In genomic region chr2:71154798-71155197, GRCh38 we compare ENCODE assay signal across 8 cellular contexts.
A peak's percentile ranks its signal among the peaks of the same experiment; 100 is the strongest.
DNase-seq lines count a peak whose midpoint lies in the region; ATAC-seq, FAIRE-seq and TF ChIP-seq lines count a peak whose summit lies in the region.

No MANE protein-coding gene starts in this region.

- DNase-seq in AG09309 (ENCODE audit: low read depth) (no peak), GM19239 (ENCODE audit: insufficient read length, low spot score) (peak; percentile 31), HuH-7 (ENCODE audit: low spot score) (peak; percentile 79), D721Med (ENCODE audit: insufficient read length, low spot score) (no peak), glomerular visceral epithelial cell (ENCODE audit: extremely low spot score) (no peak), midbrain (lab: John Stamatoyannopoulos, UW) (no peak)
- peak; percentile 17 for DNase-seq in activated naive CD4-positive, alpha-beta T cell treated with anti-CD3 and anti-CD28 coated beads, Interleukin-2, amount 50 U/mL, for 16 hours
- DNase-seq in stimulated activated naive CD8-positive, alpha-beta T cell treated with anti-CD3 and anti-CD28 coated beads, Interleukin-15, amount 100 ng/mL, for 72 hours: peak in 1 of 2 donors; percentile 31

- H3K9me3 Mint-ChIP-seq in stimulated activated naive CD8-positive, alpha-beta T cell treated with anti-CD3 and anti-CD28 coated beads, Interleukin-15, amount 100 ng/mL, for 72 hours: no peaks in the 10 kb centered on the region

- TF ChIP-seq CTCF in AG09309 (IDR thresholded peaks at IDR 0.05; ENCODE audit: control insufficient read depth, insufficient read depth, low read depth, low read length, missing control alignments) (peak; percentile 17), D721Med (IDR thresholded peaks at IDR 0.05; ENCODE audit: insufficient read depth, missing control alignments) (no peak)

- no peak overlapping the region for H3K4me3 ChIP-seq in AG09309 (ENCODE audit: control insufficient read depth, low read depth, low read length)

- peaks cover 9% of the 10 kb centered on the region for H3K4me1 Mint-ChIP-seq in stimulated activated naive CD8-positive, alpha-beta T cell treated with anti-CD3 and anti-CD28 coated beads, Interleukin-15, amount 100 ng/mL, for 72 hours

- ATAC-seq in stimulated activated naive CD8-positive, alpha-beta T cell treated with anti-CD3 and anti-CD28 coated beads, Interleukin-15, amount 100 ng/mL, for 72 hours: peak; percentile 80

- peak; percentile 11 for FAIRE-seq in GM19239 (lab: Jason Lieb, UNC)
- no peak for FAIRE-seq in D721Med (lab: Jason Lieb, UNC)

- peaks cover 7% of the 10 kb centered on the region for H3K27me3 Mint-ChIP-seq in stimulated activated naive CD8-positive, alpha-beta T cell treated with anti-CD3 and anti-CD28 coated beads, Interleukin-15, amount 100 ng/mL, for 72 hours

- H3K4me3 Mint-ChIP-seq in stimulated activated naive CD8-positive, alpha-beta T cell treated with anti-CD3 and anti-CD28 coated beads, Interleukin-15, amount 100 ng/mL, for 72 hours: no peak overlapping the region

- H3K27ac Mint-ChIP-seq in stimulated activated naive CD8-positive, alpha-beta T cell treated with anti-CD3 and anti-CD28 coated beads, Interleukin-15, amount 100 ng/mL, for 72 hours: no peak overlapping the region

Comparison
In these comparisons a context has a peak if more than half of its experiments do, and no peak if none do; other contexts are left out.
1. DNase-seq: peak in GM19239 (single experiment), HuH-7 (single experiment) and activated naive CD4-positive, alpha-beta T cell treated with anti-CD3 and anti-CD28 coated beads, Interleukin-2, amount 50 U/mL, for 16 hours (single experiment); none in AG09309 (single experiment), D721Med (single experiment), glomerular visceral epithelial cell (single experiment) and midbrain (single experiment).